In the genomic region with DNA sequence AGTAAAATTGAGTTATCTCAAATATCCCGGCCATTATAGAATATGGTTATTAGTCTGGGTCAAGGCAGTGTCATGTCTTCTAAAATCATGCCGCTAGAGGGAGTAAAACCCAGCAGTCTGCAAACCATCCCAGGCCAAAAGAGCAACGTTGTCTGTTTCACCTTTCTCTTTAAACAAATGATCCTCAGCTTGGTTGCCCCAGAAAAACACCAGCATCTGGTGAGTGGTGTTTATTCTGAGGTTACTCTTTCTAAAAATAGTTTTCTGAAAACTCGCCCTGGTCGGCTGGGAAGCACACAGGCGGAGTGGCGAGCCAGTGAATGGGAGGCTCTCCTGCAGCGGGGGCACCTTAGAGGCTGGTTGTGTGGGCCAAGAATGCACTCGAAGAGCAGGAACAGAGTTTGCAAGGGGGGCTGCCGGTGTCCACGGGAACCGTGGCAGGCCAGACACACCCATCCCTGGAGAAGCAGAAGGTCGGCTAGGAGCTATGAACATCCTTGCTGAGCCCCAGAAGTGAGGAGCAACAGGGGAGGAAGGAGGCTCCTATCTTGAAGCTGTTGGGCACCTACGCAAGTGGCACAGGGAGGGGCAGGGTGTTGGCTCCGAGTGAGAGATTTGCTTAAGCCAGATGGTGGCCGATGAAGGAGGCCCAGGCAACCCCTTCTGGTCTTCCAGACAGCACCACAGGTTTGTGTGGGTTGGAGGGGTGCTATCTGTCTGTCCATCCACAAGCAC, we compare ENCODE assay signal across 8 cellular contexts.
A peak's percentile ranks its signal among the peaks of the same experiment; 100 is the strongest.
DNase-seq lines count a peak whose midpoint lies in the region; ATAC-seq, FAIRE-seq and TF ChIP-seq lines count a peak whose summit lies in the region.

No MANE protein-coding gene starts in this region.

- H4K91ac ChIP-seq in H1 (replicated peaks; ENCODE audit: insufficient read length, low read length): no peak overlapping the region

- H2BK120ac ChIP-seq in H1 (replicated peaks; ENCODE audit: low read depth, low read length): no peak overlapping the region

- no peak overlapping the region for H3K23ac ChIP-seq in H1 (ENCODE audit: insufficient read length)

- H3K9me3 Mint-ChIP-seq in CD4-positive, alpha-beta T cell: peaks cover 2% of the 10 kb centered on the region
- H3K9me3 Mint-ChIP-seq in activated CD4-positive, alpha-beta memory T cell treated with anti-CD3 and anti-CD28 coated beads, Interleukin-2, amount 10 ng/mL, durations not matched to agents 7 days and 5 days: peaks cover 9% of the 10 kb centered on the region

- no peaks in the 10 kb centered on the region for H4K20me1 ChIP-seq in H1 (replicated peaks in 1 of 2; ENCODE audit: control insufficient read depth in 1 of 2, insufficient read depth in 2 of 2, low read length in 2 of 2)

- TF ChIP-seq EP300 in H1 (IDR thresholded peaks at IDR 0.05; ENCODE audit: borderline replicate concordance in 1 of 2, low read depth in 2 of 2, low read length in 2 of 2): no peak

- TF ChIP-seq RAD21 in H1 (IDR thresholded peaks at IDR 0.05 in 1 of 2, conservative IDR thresholded peaks at IDR 0.05 in 1 of 2; ENCODE audit: low read depth in 2 of 2, low read length in 2 of 2): peak; percentile 93 to 94

- H3K14ac ChIP-seq in H1 (ENCODE audit: insufficient read length): no peak overlapping the region

- H4K5ac ChIP-seq in H1 (ENCODE audit: insufficient read length, low read depth, low read length): no peak overlapping the region

- POLR2A ChIA-PET in CD4-positive, alpha-beta T cell (lab: Charles Lee): interaction anchor here (0.9 to 11.8 kb wide), 26 partner anchors 11 to 540 kb away, joined by 3 to 212 read pairs (median 8); no protein-coding TSS in a partner anchor
- POLR2A ChIA-PET in activated CD4-positive, alpha-beta memory T cell treated with anti-CD3 and anti-CD28 coated beads, Interleukin-2, amount 10 ng/mL, durations not matched to agents 7 days and 5 days (lab: Charles Lee): interaction anchor here (0.7 to 8.2 kb wide), 41 partner anchors 9 to 540 kb away, joined by 3 to 302 read pairs (median 7); partner anchors contain the start of gene FLI1
- POLR2A ChIA-PET in H1 (lab: Charles Lee; ENCODE audit: partially characterized antibody): no interaction called here

- no peaks in the 10 kb centered on the region for H3K79me1 ChIP-seq in H1 (ENCODE audit: low read depth, low read length)

- no peaks in the 10 kb centered on the region for H3K27me3 ChIP-seq in CD4-positive, alpha-beta T cell (ENCODE audit: control insufficient read depth, insufficient read depth, low read length)
- H3K27me3 ChIP-seq in H1 (replicated peaks in 1 of 4; ENCODE audit: control insufficient read depth in 3 of 4, extremely low read depth in 1 of 4, insufficient read depth in 3 of 4, low read length in 3 of 4): no peaks in the 10 kb centered on the region
- no peaks in the 10 kb centered on the region for H3K27me3 ChIP-seq in mononuclear cell (ENCODE audit: insufficient read depth, low read length)

- no peak overlapping the region for H4K8ac ChIP-seq in H1 (ENCODE audit: extremely low read depth, insufficient read depth, low read length)

- no peaks in the 10 kb centered on the region for H3K36me3 ChIP-seq in H1 (ENCODE audit: control insufficient read depth in 2 of 4, insufficient read depth in 4 of 4, low read length in 3 of 4)

- H3K4me2 ChIP-seq in H1 (ENCODE audit: insufficient read depth in 1 of 2, low read depth in 2 of 2, low read length in 2 of 2): no peak overlapping the region

- H2BK15ac ChIP-seq in H1 (ENCODE audit: low read length): no peak overlapping the region

- H3K27me3 Mint-ChIP-seq in CD4-positive, alpha-beta T cell: no peaks in the 10 kb centered on the region
- H3K27me3 Mint-ChIP-seq in activated CD4-positive, alpha-beta memory T cell treated with anti-CD3 and anti-CD28 coated beads, Interleukin-2, amount 10 ng/mL, durations not matched to agents 7 days and 5 days: no peaks in the 10 kb centered on the region

- peak; percentile 51 to 77 (median 64) for DNase-seq in CD4-positive, alpha-beta T cell
- DNase-seq in NCI-H774 (lab: John Stamatoyannopoulos, UW): peak; percentile 72
- DNase-seq in activated CD4-positive, alpha-beta memory T cell treated with anti-CD3 and anti-CD28 coated beads, Interleukin-2, amount 10 ng/mL, durations not matched to agents 7 days and 5 days: peak; percentile 79
- peak in 1 of 2 experiments; percentile 60 for DNase-seq in H1 (ENCODE audit: low read depth in 1 of 2, low spot score in 2 of 2)
- DNase-seq in stimulated activated CD8-positive, alpha-beta memory T cell treated with anti-CD3 and anti-CD28 coated beads, Interleukin-4, amount 100 ng/mL, for 48 hours: peak; percentile 80

- H3K4me1 Mint-ChIP-seq in CD4-positive, alpha-beta T cell (ENCODE audit: low read depth): peaks cover 100% of the 10 kb centered on the region
- peaks cover 87% of the 10 kb centered on the region for H3K4me1 Mint-ChIP-seq in activated CD4-positive, alpha-beta memory T cell treated with anti-CD3 and anti-CD28 coated beads, Interleukin-2, amount 10 ng/mL, durations not matched to agents 7 days and 5 days

- no peak overlapping the region for H2BK20ac ChIP-seq in H1 (ENCODE audit: low read length)

- H2BK5ac ChIP-seq in H1 (ENCODE audit: low read depth, low read length): no peak overlapping the region

- no peaks in the 10 kb centered on the region for H3K23me2 ChIP-seq in H1 (ENCODE audit: low read depth, low read length)

- CTCF ChIA-PET in CD4-positive, alpha-beta T cell (lab: Charles Lee): interaction anchor here (0.6 to 4.7 kb wide), 48 partner anchors 8 to 467 kb away, joined by 3 to 51 read pairs (median 4); no protein-coding TSS in a partner anchor
- CTCF ChIA-PET in activated CD4-positive, alpha-beta memory T cell treated with anti-CD3 and anti-CD28 coated beads, Interleukin-2, amount 10 ng/mL, durations not matched to agents 7 days and 5 days (lab: Charles Lee): interaction anchor here (0.8 to 11.6 kb wide), 40 partner anchors 9 to 571 kb away, joined by 3 to 157 read pairs (median 5); no protein-coding TSS in a partner anchor
- CTCF ChIA-PET in H1 (lab: Charles Lee; ENCODE audit: partially characterized antibody): interaction anchor here (0.6 to 12.9 kb wide), 41 partner anchors 8 to 536 kb away, joined by 3 to 133 read pairs (median 3); no protein-coding TSS in a partner anchor

- no peak overlapping the region for H3K56ac ChIP-seq in H1 (replicated peaks; ENCODE audit: insufficient read length, low read depth, low read length)

- peak overlapping the region; percentile 10; the same call in 1 of the 2 replicates for H2AFZ ChIP-seq in H1 (ENCODE audit: low read length)

- H3K18ac ChIP-seq in H1 (ENCODE audit: extremely low read depth, low read length): no peak overlapping the region

- FAIRE-seq in H1 (lab: Jason Lieb, UNC): peak; percentile 85

- H2AK5ac ChIP-seq in H1 (ENCODE audit: low read depth, low read length): no peak overlapping the region

- H3K9ac ChIP-seq in H1 (replicated peaks in 1 of 4; ENCODE audit: extremely low read depth in 1 of 4, low read depth in 3 of 4, low read length in 3 of 4): no peak overlapping the region

- peak overlapping the region; percentile 95 for H3K27ac ChIP-seq in CD4-positive, alpha-beta T cell (ENCODE audit: low read depth, low read length)
- H3K27ac ChIP-seq in H1 (ENCODE audit: low read depth, low read length): no peak overlapping the region

- TF ChIP-seq CTCF in CD4-positive, alpha-beta T cell (IDR thresholded peaks at IDR 0.05): peak; percentile 94
- peak in 2 of 3 experiments; percentile 72 to 78; a peak in 3 of 4 replicates for TF ChIP-seq CTCF in H1 (IDR thresholded peaks at IDR 0.05; ENCODE audit: control extremely low read depth in 1 of 3, insufficient read depth in 1 of 3, low read depth in 1 of 3, low read length in 3 of 3)

- H3K4me1 ChIP-seq in H1 (replicated peaks in 1 of 4; ENCODE audit: control insufficient read depth in 3 of 4, insufficient read depth in 4 of 4, low read length in 3 of 4) (no peaks in the 10 kb centered on the region), mononuclear cell (ENCODE audit: insufficient read depth, low read length) (peaks cover 49% of the 10 kb centered on the region)

- H3K4me3 ChIP-seq in H1 (ENCODE audit: extremely low read depth in 1 of 4, insufficient read depth in 2 of 4, low read depth in 3 of 4, low read length in 4 of 4) (no peak overlapping the region), mononuclear cell (ENCODE audit: low read length) (peak overlapping the region; percentile 24)

- H2BK12ac ChIP-seq in H1 (ENCODE audit: low read depth, low read length): no peak overlapping the region

- H3K27ac Mint-ChIP-seq in CD4-positive, alpha-beta T cell: peak overlapping the region; percentile 100
- peak overlapping the region; percentile 97 for H3K27ac Mint-ChIP-seq in activated CD4-positive, alpha-beta memory T cell treated with anti-CD3 and anti-CD28 coated beads, Interleukin-2, amount 10 ng/mL, durations not matched to agents 7 days and 5 days

- H3K36me3 Mint-ChIP-seq in CD4-positive, alpha-beta T cell (ENCODE audit: low read depth): peaks cover 19% of the 10 kb centered on the region
- peaks cover 55% of the 10 kb centered on the region for H3K36me3 Mint-ChIP-seq in activated CD4-positive, alpha-beta memory T cell treated with anti-CD3 and anti-CD28 coated beads, Interleukin-2, amount 10 ng/mL, durations not matched to agents 7 days and 5 days (ENCODE audit: low read depth)

- H3K9me3 ChIP-seq in CD4-positive, alpha-beta T cell (ENCODE audit: control insufficient read depth, low read length): no peaks in the 10 kb centered on the region
- H3K9me3 ChIP-seq in H1 (ENCODE audit: insufficient read depth in 2 of 2, low read depth in 1 of 2, low read length in 1 of 2) (no peaks in the 10 kb centered on the region), mononuclear cell (ENCODE audit: low read depth, low read length) (no peaks in the 10 kb centered on the region)

- no peaks in the 10 kb centered on the region for H3K79me2 ChIP-seq in H1 (ENCODE audit: control insufficient read depth in 1 of 2, insufficient read depth in 2 of 2, low read length in 2 of 2)

- TF ChIP-seq POLR2A in GM19193 (IDR thresholded peaks at IDR 0.05; ENCODE audit: extremely low read depth, insufficient read depth, insufficient read length): peak; percentile 55
- TF ChIP-seq POLR2A in H1 (IDR thresholded peaks at IDR 0.05; ENCODE audit: control extremely low read depth in 1 of 2, low read depth in 2 of 2, low read length in 2 of 2): no peak

- intact Hi-C loops in CD4-positive, alpha-beta T cell (cut with DNase I, micrococcal nuclease): loop anchor here (1.0 to 5.0 kb wide), 11 partner anchors 12 to 467 kb away; no protein-coding TSS in a partner anchor

- peak overlapping the region; percentile 90 for H3K4me3 Mint-ChIP-seq in CD4-positive, alpha-beta T cell
- H3K4me3 Mint-ChIP-seq in activated CD4-positive, alpha-beta memory T cell treated with anti-CD3 and anti-CD28 coated beads, Interleukin-2, amount 10 ng/mL, durations not matched to agents 7 days and 5 days: peak overlapping the region; percentile 92

- 71% methylated on average over 16 of the region's 16 CpGs; no CpG with 5 or more reads in 1 of the 2 experiments for WGBS in H1 (ENCODE audit: extremely low coverage in 1 of 2, insufficient coverage in 1 of 2, insufficient read length in 1 of 2, insufficient replicate concordance in 2 of 2, low coverage in 1 of 2, low lambda C conversion rate in 2 of 2, missing lambda C conversion rate in 1 of 2), 2 experiments

- ATAC-seq in CD4-positive, alpha-beta T cell (ENCODE audit: poor library complexity): peak; percentile 73
- peak; percentile 73 for ATAC-seq in HG03342 (IDR thresholded peaks at IDR 0.05; ENCODE audit: unreplicated experiment)

- no peak overlapping the region for H3K4ac ChIP-seq in H1 (replicated peaks; ENCODE audit: insufficient read length, low read depth, low read length)
